22 cellular contexts compared by ENCODE assay signal in genomic region chr2:157221394-157221988, GRCh38. TPM values are rescaled to one million over a fixed set of nuclear protein-coding genes. Genes with fewer than 3 reads are reported as not detected.
"Had no signal": no experiment of that assay in that cellular context is flagged by ENCODE, and none has a peak within 500 bp of the region (broad histone marks: within the 10 kb centered on the region; RNA-seq: fewer than 3 reads in every experiment).

No MANE protein-coding gene starts in this region.

- H3K36me3 ChIP-seq: cardiac muscle cell, prostate gland, right atrium auricular region, tibial nerve, uterus had no signal

- DNase-seq: activated B cell treated with CpG ODN at 0.5 μM for 24 hours; activated CD4-positive, alpha-beta memory T cell treated with anti-CD3 and anti-CD28 coated beads, Interleukin-2, amount 10 ng/mL, durations not matched to agents 7 days and 5 days; activated CD4-positive, alpha-beta T cell treated with anti-CD3 and anti-CD28 coated beads for 48 hours; activated CD8-positive, alpha-beta memory T cell treated with anti-CD3 and anti-CD28 coated beads, Interleukin-2, amount 10 ng/mL, durations not matched to agents 7 days and 5 days; activated naive CD8-positive, alpha-beta T cell treated with anti-CD3 and anti-CD28 coated beads for 36 hours; amniotic stem cell; dermis blood vessel endothelial cell; effector memory CD4-positive, alpha-beta T cell; foreskin melanocyte; glutamatergic neuron; hippocampal formation; islet precursor cell; nephron progenitor cell; stimulated activated CD4-positive, alpha-beta T cell treated with anti-CD3 and anti-CD28 coated beads, Interleukin-2, amount 100 ng/mL, for 24 hours; stimulated activated naive CD4-positive, alpha-beta T cell treated with Interleukin-2 at 50 U/mL for 16 hours; T-helper 2 cell; uterus had no signal

- ATAC-seq: activated CD8-positive, alpha-beta memory T cell treated with anti-CD3 and anti-CD28 coated beads, Interleukin-2, amount 10 ng/mL, durations not matched to agents 7 days and 5 days had no signal

- H3K27ac ChIP-seq: cardiac muscle cell, prostate gland, right atrium auricular region, tibial nerve, uterus had no signal

- H3K4me3 ChIP-seq: cardiac muscle cell, lung, prostate gland, right atrium auricular region, tibial nerve, uterus had no signal

- H3K4me1 ChIP-seq: prostate gland, right atrium auricular region, tibial nerve, uterus had no signal

- H3K27me3 ChIP-seq: cardiac muscle cell, right atrium auricular region, tibial nerve, uterus had no signal

- H3K9me3 ChIP-seq: prostate gland, right atrium auricular region, tibial nerve, uterus had no signal

RNA-seq across cellular contexts. Expression of gene GALNT5, which starts 36.0 kb away (rescaled TPM):
- total RNA-seq: activated B cell treated with CpG ODN at 0.5 μM for 24 hours; activated CD4-positive, alpha-beta memory T cell treated with anti-CD3 and anti-CD28 coated beads, Interleukin-2, amount 10 ng/mL, durations not matched to agents 7 days and 5 days; activated CD8-positive, alpha-beta memory T cell treated with anti-CD3 and anti-CD28 coated beads, Interleukin-2, amount 10 ng/mL, durations not matched to agents 7 days and 5 days; activated naive CD8-positive, alpha-beta T cell treated with anti-CD3 and anti-CD28 coated beads for 36 hours had no signal
